ENCODE assay signal across 10 cellular contexts in the genomic region with DNA sequence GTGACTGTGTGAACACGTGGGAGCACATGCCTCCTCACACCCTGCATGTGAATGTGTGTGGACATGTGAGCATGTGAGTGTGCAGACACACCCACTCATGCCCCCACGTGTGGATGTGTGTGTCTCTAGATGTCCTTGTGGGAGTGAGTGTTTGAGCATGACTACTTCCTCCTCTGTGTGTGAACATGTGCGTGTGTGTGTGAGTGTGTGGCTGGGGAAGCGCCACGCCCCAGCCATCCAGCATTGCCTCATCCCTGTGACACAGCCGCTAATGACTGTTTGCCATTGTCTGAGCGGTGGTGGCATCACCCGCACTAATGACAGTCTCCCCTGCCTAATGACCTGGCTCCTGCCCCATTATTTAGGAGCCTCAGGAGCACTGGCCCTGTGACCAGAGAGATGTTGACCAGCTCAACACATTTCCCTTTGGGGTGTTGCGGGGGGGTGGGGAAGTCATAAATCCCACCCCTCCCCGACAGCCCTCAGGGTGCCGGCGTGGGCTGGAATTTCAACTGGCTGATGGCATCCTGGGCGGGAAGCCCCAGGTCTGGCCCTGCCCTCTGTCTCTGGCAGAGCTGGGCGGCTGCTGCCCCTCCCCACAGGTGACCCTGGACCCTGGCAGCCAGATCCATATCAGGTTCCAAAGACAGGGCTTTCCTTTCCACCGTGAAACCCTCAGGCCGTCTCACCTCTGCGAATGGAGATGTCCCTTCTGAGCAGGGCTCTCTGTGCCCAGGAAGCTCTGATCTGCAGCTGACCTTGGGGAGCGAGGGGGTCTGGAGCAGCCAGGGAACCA. TPM values are rescaled to one million over a fixed set of nuclear protein-coding genes. Genes with fewer than 3 reads are reported as not detected.
DNase-seq lines count a peak whose midpoint lies in the region; ATAC-seq, FAIRE-seq and TF ChIP-seq lines count a peak whose summit lies in the region.
"Had no signal": no experiment of that assay in that cellular context is flagged by ENCODE, and none has a peak within 500 bp of the region (broad histone marks: within the 10 kb centered on the region; RNA-seq: fewer than 3 reads in every experiment).

No MANE protein-coding gene starts in this region.

- no peak overlapping the region for H3K27ac ChIP-seq in upper lobe of right lung
- H3K27ac ChIP-seq: psoas muscle had no signal

- intact Hi-C loops in upper lobe of right lung (cut with DNase I) = no loop called here

- H3K4me1 ChIP-seq in NT2/D1 (ENCODE audit: insufficient read depth, insufficient read length) (peaks cover 30% of the 10 kb centered on the region), upper lobe of right lung (peaks cover 23% of the 10 kb centered on the region)

- H3K9ac ChIP-seq in NT2/D1 (ENCODE audit: insufficient read length, low read depth) = peak overlapping the region; percentile 14

- TF ChIP-seq CTCF in bronchial epithelial cell (IDR thresholded peaks at IDR 0.05; ENCODE audit: insufficient read depth, low read length, severe bottlenecking) = no peak
- no peak for TF ChIP-seq CTCF in upper lobe of right lung (IDR thresholded peaks at IDR 0.05)

- no peaks in the 10 kb centered on the region for H3K27me3 ChIP-seq in NT2/D1 (ENCODE audit: insufficient read depth, insufficient read length)
- no peaks in the 10 kb centered on the region for H3K27me3 ChIP-seq in bronchial epithelial cell (ENCODE audit: control insufficient read depth, insufficient read depth, low read length)
- peaks cover 4% of the 10 kb centered on the region for H3K27me3 ChIP-seq in upper lobe of right lung

- ATAC-seq in upper lobe of right lung (peak; percentile 81), HG03469 (IDR thresholded peaks at IDR 0.05; ENCODE audit: unreplicated experiment) (no peak)

- H3K9me3 ChIP-seq in NT2/D1 (ENCODE audit: insufficient read depth, low read length) (no peaks in the 10 kb centered on the region), upper lobe of right lung (no peaks in the 10 kb centered on the region)
- H3K9me3 ChIP-seq: psoas muscle had no signal

- FAIRE-seq in bronchial epithelial cell (lab: Jason Lieb, UNC) = peak; percentile 100
- FAIRE-seq: G401.6 had no signal

- no peak overlapping the region for H3K4me3 ChIP-seq in NT2/D1 (ENCODE audit: insufficient read length, low read depth)
- no peak overlapping the region for H3K4me3 ChIP-seq in bronchial epithelial cell (ENCODE audit: low read depth, low read length)
- H3K4me3 ChIP-seq in upper lobe of right lung = no peak overlapping the region
- H3K4me3 ChIP-seq: psoas muscle had no signal

- DNase-seq in activated T-cell treated with anti-CD3 and anti-CD28 coated beads for 4 hours = peak; percentile 7
- DNase-seq in activated T-cell treated with anti-CD3 and anti-CD28 coated beads, Interleukin-2, amount 50 U/mL, for 1 hour = no peak
- DNase-seq in NT2/D1 (ENCODE audit: low read depth, low spot score) = no peak
- DNase-seq in bronchial epithelial cell (ENCODE audit: low read depth) = peak; percentile 79
- peak; percentile 76 for DNase-seq in medulla oblongata (ENCODE audit: extremely low spot score)
- DNase-seq in upper lobe of right lung = peak; percentile 73
- no peak for DNase-seq in stimulated activated CD8-positive, alpha-beta memory T cell treated with anti-CD3 and anti-CD28 coated beads, Interleukin-4, amount 100 ng/mL, for 48 hours

- H3K36me3 ChIP-seq in NT2/D1 (ENCODE audit: insufficient read depth, insufficient read length, low read length) (no peaks in the 10 kb centered on the region), bronchial epithelial cell (ENCODE audit: control insufficient read depth, insufficient read depth, low read length) (no peaks in the 10 kb centered on the region), upper lobe of right lung (no peaks in the 10 kb centered on the region)

RNA-seq across cellular contexts. Expression of gene KRT80, which starts 11.5 kb away (rescaled TPM):
- total RNA-seq in bronchial epithelial cell (14.7 and 66.4 TPM in 2 replicates), upper lobe of right lung (8.6 TPM)

RNA-seq across cellular contexts. Expression of gene KRT7, which starts 29.7 kb away (rescaled TPM):
- total RNA-seq in bronchial epithelial cell (532 and 895 TPM in 2 replicates), upper lobe of right lung (664 TPM)

Comparison
In these comparisons a context has a peak if more than half of its experiments do, and no peak if none do; other contexts are left out.
1. DNase-seq: peak in activated T-cell treated with anti-CD3 and anti-CD28 coated beads for 4 hours (single experiment), bronchial epithelial cell (single experiment), medulla oblongata (single experiment) and upper lobe of right lung (single experiment); none in activated T-cell treated with anti-CD3 and anti-CD28 coated beads, Interleukin-2, amount 50 U/mL, for 1 hour (single experiment), NT2/D1 (single experiment) and stimulated activated CD8-positive, alpha-beta memory T cell treated with anti-CD3 and anti-CD28 coated beads, Interleukin-4, amount 100 ng/mL, for 48 hours (single experiment).